15 cellular contexts compared by ENCODE assay signal in the genomic region with DNA sequence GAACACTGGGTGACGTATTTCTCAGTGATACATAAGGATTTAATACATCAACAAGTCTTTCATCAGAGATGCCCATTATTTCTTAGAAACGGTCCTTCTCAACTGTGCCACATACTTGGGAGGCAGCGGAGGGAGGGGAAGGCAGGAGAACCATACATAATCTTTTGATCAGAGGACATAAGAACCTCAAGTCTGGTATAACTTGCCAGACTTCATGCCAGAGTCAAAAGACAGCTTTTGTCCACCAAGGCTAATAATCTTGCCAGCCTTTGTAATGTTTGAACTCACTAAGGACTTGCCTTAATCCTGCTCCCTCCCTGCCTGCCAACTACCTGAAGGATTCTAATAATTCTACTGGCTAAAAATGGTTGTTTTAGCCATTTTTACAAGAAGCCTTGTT. TPM values are rescaled to one million over a fixed set of nuclear protein-coding genes. Genes with fewer than 3 reads are reported as not detected.
DNase-seq lines count a peak whose midpoint lies in the region; ATAC-seq and TF ChIP-seq lines count a peak whose summit lies in the region.
"Had no signal": no experiment of that assay in that cellular context is flagged by ENCODE, and none has a peak within 500 bp of the region (broad histone marks: within the 10 kb centered on the region; RNA-seq: fewer than 3 reads in every experiment).

No MANE protein-coding gene starts in this region.

- intact Hi-C loops in dorsolateral prefrontal cortex (cut with DNase I) = no loop called here

- peak; percentile 76 for ATAC-seq in esophagus mucosa

- H3K27me3 ChIP-seq in dorsolateral prefrontal cortex = no peaks in the 10 kb centered on the region

- DNase-seq in SIG-M5 treated with dmso at 0.1 percent for 504 hours (lab: John Stamatoyannopoulos, UW; ENCODE audit: unreplicated experiment) (peak; percentile 10), SIG-M5 (lab: John Stamatoyannopoulos, UW) (no peak), dorsolateral prefrontal cortex (no peak), retinal pigment epithelial cell (ENCODE audit: low read depth) (peak; percentile 44), NCI-H345 (lab: John Stamatoyannopoulos, UW) (no peak), NK-92 (lab: John Stamatoyannopoulos, UW; ENCODE audit: unreplicated experiment) (no peak), NCI-H524 treated with DMSO at 0.1 percent for 48 hours (lab: John Stamatoyannopoulos, UW) (no peak)
- DNase-seq: C1 segment of cervical spinal cord; CD4-positive, alpha-beta memory T cell; COR-L47; DMS153; DND-41; GOT3; HCEC 1CT had no signal

- no peak overlapping the region for H3K4me3 ChIP-seq in dorsolateral prefrontal cortex
- H3K4me3 ChIP-seq in retinal pigment epithelial cell (ENCODE audit: low read length) = no peak overlapping the region

- TF ChIP-seq CTCF in dorsolateral prefrontal cortex (IDR thresholded peaks at IDR 0.05 in 54 of 56, conservative IDR thresholded peaks at IDR 0.05 in 2 of 56; ENCODE audit: low read depth in 1 of 56, partially characterized antibody in 56 of 56) (no peak), retinal pigment epithelial cell (conservative IDR thresholded peaks at IDR 0.05; ENCODE audit: low read depth, low read length) (no peak)

- peak overlapping the region in 35 of 59 donors; percentile 4 to 75 (median 41) for H3K27ac ChIP-seq in dorsolateral prefrontal cortex

RNA-seq across cellular contexts. Expression of gene ENO4, which starts 58.3 kb away (rescaled TPM):
- total RNA-seq in dorsolateral prefrontal cortex = 1 to 10 TPM in 109 of 120 experiments, under 1 TPM in 10, not detected in 1; 0.31 to 5.4 (median 2.0) TPM
- total RNA-seq in esophagus mucosa = not detected
- total RNA-seq: CD4-positive, alpha-beta memory T cell had no signal

Comparison
In these comparisons a context has a peak if more than half of its experiments do, and no peak if none do; other contexts are left out.
1. DNase-seq: peak in SIG-M5 treated with dmso at 0.1 percent for 504 hours (single experiment) and retinal pigment epithelial cell (single experiment); none in SIG-M5 (single experiment), dorsolateral prefrontal cortex (0 of 10), NCI-H345 (single experiment), NK-92 (single experiment) and NCI-H524 treated with DMSO at 0.1 percent for 48 hours (single experiment).